ENCODE assay signal across 9 cellular contexts in genomic region chr7:50791363-50791762, GRCh38. TPM values are rescaled to one million over a fixed set of nuclear protein-coding genes. Genes with fewer than 3 reads are reported as not detected.
DNase-seq lines count a peak whose midpoint lies in the region; ATAC-seq, FAIRE-seq and TF ChIP-seq lines count a peak whose summit lies in the region.
"Had no signal": no experiment of that assay in that cellular context is flagged by ENCODE, and none has a peak within 500 bp of the region (broad histone marks: within the 10 kb centered on the region; RNA-seq: fewer than 3 reads in every experiment).

No MANE protein-coding gene starts in this region.

- no peak overlapping the region for H2BK5ac ChIP-seq in H1 (ENCODE audit: low read depth, low read length)

- no peak overlapping the region for H2BK20ac ChIP-seq in H1 (ENCODE audit: low read length)

- H3K23me2 ChIP-seq in H1 (ENCODE audit: low read depth, low read length), result peaks cover 6% of the 10 kb centered on the region

- TF ChIP-seq RAD21 in H1 (IDR thresholded peaks at IDR 0.05 in 1 of 2, conservative IDR thresholded peaks at IDR 0.05 in 1 of 2; ENCODE audit: low read depth in 2 of 2, low read length in 2 of 2), result no peak

- H3K4me2 ChIP-seq in BLaER1 (peak overlapping the region; percentile 82), H1 (ENCODE audit: insufficient read depth in 1 of 2, low read depth in 2 of 2, low read length in 2 of 2) (peak overlapping the region; percentile 91), neural progenitor cell (peak overlapping the region; percentile 89)

- H3K36me3 Mint-ChIP-seq in neural progenitor cell, result peaks cover 27% of the 10 kb centered on the region

- peak overlapping the region; percentile 89 for H3K9ac ChIP-seq in BLaER1
- peak overlapping the region; percentile 38 for H3K9ac ChIP-seq in HUES6 (ENCODE audit: low read length)
- H3K9ac ChIP-seq in H1 (replicated peaks in 1 of 4; ENCODE audit: extremely low read depth in 1 of 4, low read depth in 3 of 4, low read length in 3 of 4), result peak overlapping the region in 1 of 4 experiments; percentile 26; a peak in 1 of 7 replicates
- no peak overlapping the region for H3K9ac ChIP-seq in neural progenitor cell

- H3K27me3 ChIP-seq in BLaER1 (peaks cover 9% of the 10 kb centered on the region; the same call in 1 of the 2 replicates), HUES6 (ENCODE audit: control insufficient read depth, insufficient read depth, low read length) (peaks cover 26% of the 10 kb centered on the region), H1 (replicated peaks in 1 of 4; ENCODE audit: control insufficient read depth in 3 of 4, extremely low read depth in 1 of 4, insufficient read depth in 3 of 4, low read length in 3 of 4) (peaks cover 3 to 20% (median 19%) of the 10 kb centered on the region in 4 experiments), neural progenitor cell (peaks cover 41% of the 10 kb centered on the region), adrenal gland (no peaks in the 10 kb centered on the region)

- no peak overlapping the region for H3K4ac ChIP-seq in H1 (replicated peaks; ENCODE audit: insufficient read length, low read depth, low read length)

- no peak overlapping the region for H3K27ac Mint-ChIP-seq in neural progenitor cell

- no peak overlapping the region for H2BK120ac ChIP-seq in H1 (replicated peaks; ENCODE audit: low read depth, low read length)

- peaks cover 39% of the 10 kb centered on the region for H3K4me1 Mint-ChIP-seq in neural progenitor cell

- no peak overlapping the region for H3K18ac ChIP-seq in H1 (ENCODE audit: extremely low read depth, low read length)

- H3K36me3 ChIP-seq in BLaER1 (peaks cover 28% of the 10 kb centered on the region), HUES6 (ENCODE audit: control insufficient read depth, insufficient read depth, low read length) (peaks cover 4% of the 10 kb centered on the region; the same call in 1 of the 2 replicates), H1 (ENCODE audit: control insufficient read depth in 2 of 4, insufficient read depth in 4 of 4, low read length in 3 of 4) (0 out of 8 replicates have a peak, but pooled peaks cover 0 to 3% (median 0%) of the 10 kb centered on the region in 4 experiments), neural progenitor cell (no peaks in the 10 kb centered on the region), adrenal gland (replicated peaks in 1 of 2) (no peaks in the 10 kb centered on the region)

- no peak overlapping the region for H2BK15ac ChIP-seq in H1 (ENCODE audit: low read length)

- intact Hi-C loops in adrenal gland (cut with DNase I), result no loop called here

- no peak overlapping the region for H2AFZ ChIP-seq in H1 (ENCODE audit: low read length)
- H2AFZ ChIP-seq in neural progenitor cell (replicated peaks), result no peak overlapping the region

- 72% methylated on average over 4 of the region's 4 CpGs; no CpG with 5 or more reads in 1 of the 2 experiments for WGBS in H1 (ENCODE audit: extremely low coverage in 1 of 2, insufficient coverage in 1 of 2, insufficient read length in 1 of 2, insufficient replicate concordance in 2 of 2, low coverage in 1 of 2, low lambda C conversion rate in 2 of 2, missing lambda C conversion rate in 1 of 2), 2 experiments
- WGBS in adrenal gland, 4 donors, result 60 to 76% (median 66%) methylated on average over 3 to 4 of the region's 4 CpGs

- H4K20me1 ChIP-seq in BLaER1 (peaks cover 54% of the 10 kb centered on the region), H1 (replicated peaks in 1 of 2; ENCODE audit: control insufficient read depth in 1 of 2, insufficient read depth in 2 of 2, low read length in 2 of 2) (peaks cover 3 to 8% of the 10 kb centered on the region in 2 experiments), neural progenitor cell (ENCODE audit: low read depth) (peaks cover 18% of the 10 kb centered on the region)

- TF ChIP-seq EP300 in H1 (IDR thresholded peaks at IDR 0.05; ENCODE audit: borderline replicate concordance in 1 of 2, low read depth in 2 of 2, low read length in 2 of 2), result no peak

- H3K27ac ChIP-seq in BLaER1 (peak overlapping the region; percentile 94), HUES6 (ENCODE audit: low read depth, low read length) (no peak overlapping the region), H1 (ENCODE audit: low read depth, low read length) (no peak overlapping the region), neural progenitor cell (no peak overlapping the region), adrenal gland (peak overlapping the region in 2 of 5 donors; percentile 7 to 65), substantia nigra (ENCODE audit: low read depth, low read length, poor library complexity, severe bottlenecking) (no peak overlapping the region)

- POLR2A ChIA-PET in H1 (lab: Charles Lee; ENCODE audit: partially characterized antibody), result interaction anchor here (0.8 to 2.9 kb wide), 14 partner anchors 9 to 536 kb away, joined by 3 to 20 read pairs (median 3); partner anchors contain the start of gene GRB10

- H3K27me3 Mint-ChIP-seq in neural progenitor cell (ENCODE audit: insufficient read depth, low read depth), result peaks cover 11% of the 10 kb centered on the region

- H3K4me3 ChIP-seq in BLaER1, result peak overlapping the region; percentile 91
- H3K4me3 ChIP-seq in HUES6 (ENCODE audit: low read depth, low read length), result peak overlapping the region; percentile 92
- H3K4me3 ChIP-seq in H1 (ENCODE audit: extremely low read depth in 1 of 4, insufficient read depth in 2 of 4, low read depth in 3 of 4, low read length in 4 of 4), result peak overlapping the region; percentile 63 to 94 (median 70); a peak in 7 of 8 replicates
- H3K4me3 ChIP-seq in neural progenitor cell, result peak overlapping the region; percentile 68
- H3K4me3 ChIP-seq in adrenal gland, result peak overlapping the region in 2 of 4 donors; percentile 11 to 60

- CTCF ChIA-PET in H1 (lab: Charles Lee; ENCODE audit: partially characterized antibody), result interaction anchor here (1.1 kb wide), 1 partner anchor 51 kb away, joined by 3 read pairs; no protein-coding TSS in a partner anchor

- H3K79me1 ChIP-seq in H1 (ENCODE audit: low read depth, low read length), result peaks cover 18% of the 10 kb centered on the region

- H3K9me3 ChIP-seq in BLaER1, result peaks cover 27% of the 10 kb centered on the region
- H3K9me3 ChIP-seq in HUES6 (ENCODE audit: control insufficient read depth, insufficient read depth, low read depth, low read length), result peaks cover 15% of the 10 kb centered on the region
- peaks cover 6 to 9% of the 10 kb centered on the region in 2 experiments for H3K9me3 ChIP-seq in H1 (ENCODE audit: insufficient read depth in 2 of 2, low read depth in 1 of 2, low read length in 1 of 2)
- no peaks in the 10 kb centered on the region for H3K9me3 ChIP-seq in neural progenitor cell (ENCODE audit: low read depth)
- no peaks in the 10 kb centered on the region for H3K9me3 ChIP-seq in adrenal gland (replicated peaks in 1 of 3)

- no peak overlapping the region for H4K5ac ChIP-seq in H1 (ENCODE audit: insufficient read length, low read depth, low read length)

- H3K23ac ChIP-seq in H1 (ENCODE audit: insufficient read length), result no peak overlapping the region

- no peak overlapping the region for H4K91ac ChIP-seq in H1 (replicated peaks; ENCODE audit: insufficient read length, low read length)

- H3K79me2 ChIP-seq in H1 (ENCODE audit: control insufficient read depth in 1 of 2, insufficient read depth in 2 of 2, low read length in 2 of 2), result peaks cover 22 to 61% of the 10 kb centered on the region in 2 experiments
- peaks cover 61% of the 10 kb centered on the region for H3K79me2 ChIP-seq in neural progenitor cell (ENCODE audit: low read depth)

- H2BK12ac ChIP-seq in H1 (ENCODE audit: low read depth, low read length), result no peak overlapping the region

- H3K4me1 ChIP-seq in BLaER1 (peaks cover 32% of the 10 kb centered on the region), HUES6 (ENCODE audit: control insufficient read depth, insufficient read depth, low read length) (peaks cover 29% of the 10 kb centered on the region), H1 (replicated peaks in 1 of 4; ENCODE audit: control insufficient read depth in 3 of 4, insufficient read depth in 4 of 4, low read length in 3 of 4) (peaks cover 4 to 18% (median 12%) of the 10 kb centered on the region in 4 experiments; a peak in 6 of 7 replicates), neural progenitor cell (peaks cover 27% of the 10 kb centered on the region), adrenal gland (replicated peaks in 1 of 2) (peaks cover 0 to 29% of the 10 kb centered on the region in 2 donors)

- TF ChIP-seq CTCF in H1 (IDR thresholded peaks at IDR 0.05; ENCODE audit: control extremely low read depth in 1 of 3, insufficient read depth in 1 of 3, low read depth in 1 of 3, low read length in 3 of 3) (no peak), neural progenitor cell (IDR thresholded peaks at IDR 0.05) (no peak), adrenal gland (IDR thresholded peaks at IDR 0.05) (no peak)

- H4K8ac ChIP-seq in H1 (ENCODE audit: extremely low read depth, insufficient read depth, low read length), result no peak overlapping the region

- no peak for FAIRE-seq in H1 (lab: Jason Lieb, UNC)

- no peak for ATAC-seq in HG03342 (IDR thresholded peaks at IDR 0.05; ENCODE audit: unreplicated experiment)

- H3K56ac ChIP-seq in H1 (replicated peaks; ENCODE audit: insufficient read length, low read depth, low read length), result no peak overlapping the region

- H3F3A ChIP-seq in neural progenitor cell (ENCODE audit: low read depth), result peaks cover 37% of the 10 kb centered on the region

- DNase-seq in H1 (ENCODE audit: low read depth in 1 of 2, low spot score in 2 of 2), result no peak
- DNase-seq in neural progenitor cell (ENCODE audit: low spot score), result peak; percentile 21
- DNase-seq in adrenal gland, result no peak
- no peak for DNase-seq in MV-4-11 (lab: John Stamatoyannopoulos, UW)
- no peak for DNase-seq in substantia nigra (lab: John Stamatoyannopoulos, UW)
- DNase-seq: Karpas-422 had no signal

- H3K4me3 Mint-ChIP-seq in neural progenitor cell, result peak overlapping the region; percentile 98

- no peak overlapping the region for H3K14ac ChIP-seq in H1 (ENCODE audit: insufficient read length)

- TF ChIP-seq POLR2A in H1 (IDR thresholded peaks at IDR 0.05; ENCODE audit: control extremely low read depth in 1 of 2, low read depth in 2 of 2, low read length in 2 of 2), result no peak
- no peak for TF ChIP-seq POLR2A in adrenal gland (IDR thresholded peaks at IDR 0.05)

- peaks cover 34% of the 10 kb centered on the region for H3K9me3 Mint-ChIP-seq in neural progenitor cell

- H2AK5ac ChIP-seq in H1 (ENCODE audit: low read depth, low read length), result no peak overlapping the region

RNA-seq across cellular contexts. Expression of gene GRB10, which starts 8.7 kb away (rescaled TPM):
- 92.6 and 97.0 TPM in 2 replicates for total RNA-seq in H1 (2021; fragmentation: NEBNext Ultra II Directional; extraction: Animal tissue kit (Norgen Biotek cat#: 25700))
- polyA plus RNA-seq in H1 (2011; rRNA removed) (35.7 TPM in 2 replicates), adrenal gland (10 to 100 TPM; 33.5 to 52.0 (median 45.3) TPM)
- polyA plus RNA-seq in H1 (2011; cell fraction: cytosol; rRNA removed), result 32.1 TPM
- 65.7 TPM for polyA plus RNA-seq in H1 (2011; cell fraction: nucleus; rRNA removed)
- 66.8 to 75.8 TPM (median 74.0 TPM) in 4 replicates for polyA plus RNA-seq in H1 (2012, experiment 1 of 2)
- polyA plus RNA-seq in H1 (2012, experiment 2 of 2), result 36.3 TPM
- polyA plus RNA-seq in H1 (2013, experiment 1 of 2), result 32.9 TPM
- polyA plus RNA-seq in H1 (2013, experiment 2 of 2), result 33.9 TPM
- polyA minus RNA-seq in H1 (2011; rRNA and poly(A)+ RNA removed), result 74.5 and 77.8 TPM in 2 replicates
- 60.0 TPM for polyA minus RNA-seq in H1 (2011; cell fraction: cytosol; rRNA and poly(A)+ RNA removed)
- 111 TPM for polyA minus RNA-seq in H1 (2011; cell fraction: nucleus; rRNA and poly(A)+ RNA removed)
- total RNA-seq in neural progenitor cell (ENCODE audit: low replicate concordance) (33.9 and 53.9 TPM in 2 replicates), adrenal gland (100 to 1,000 TPM in 2 of 8 donors, 10 to 100 TPM in 6; 63.9 to 158 (median 77.6) TPM)
